In genomic region chr18:6408543-6408942, GRCh38 we compare ENCODE assay signal across 1 cellular context. TPM values are rescaled to one million over a fixed set of nuclear protein-coding genes. Genes with fewer than 3 reads are reported as not detected.
"Had no signal": no experiment of that assay in that cellular context is flagged by ENCODE, and none has a peak within 500 bp of the region (broad histone marks: within the 10 kb centered on the region; RNA-seq: fewer than 3 reads in every experiment).

No MANE protein-coding gene starts in this region.

RNA-seq across cellular contexts. Expression of gene L3MBTL4, which starts 6.2 kb away (rescaled TPM):
- polyA plus RNA-seq: smooth muscle cell had no signal
